Comparison of ENCODE assay signal across 8 cellular contexts in the genomic region with DNA sequence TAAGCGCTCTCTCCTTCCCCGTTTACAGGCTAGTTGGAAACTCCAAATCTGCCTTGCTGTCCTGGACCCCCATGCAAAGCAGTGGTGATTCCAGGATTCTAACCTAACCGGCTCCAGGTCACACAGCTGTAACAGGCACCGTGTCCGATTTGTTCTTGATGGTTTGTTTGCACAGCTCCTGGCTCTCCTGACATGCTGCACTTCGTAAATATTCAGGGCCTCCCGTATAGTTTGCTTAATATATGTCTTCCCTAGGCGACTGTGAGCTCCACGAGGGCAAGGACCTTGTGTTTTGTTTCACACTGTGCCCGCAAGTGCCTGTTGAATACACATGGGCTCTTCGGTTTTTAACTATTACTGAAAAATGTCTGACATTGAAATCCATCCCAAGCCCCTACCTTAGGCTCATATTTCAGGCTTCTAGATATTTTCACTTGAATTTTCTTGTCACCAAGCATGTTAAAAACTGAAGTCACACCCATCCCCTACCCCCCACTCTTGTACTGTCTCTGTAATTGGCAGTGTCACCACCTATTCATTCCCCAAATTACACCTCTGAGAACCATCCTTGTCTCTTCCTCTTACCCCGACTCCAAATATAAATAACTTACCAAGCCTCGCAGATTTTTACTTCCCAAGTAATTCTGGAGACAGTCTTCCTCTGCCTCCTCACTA. TPM values are rescaled to one million over a fixed set of nuclear protein-coding genes. Genes with fewer than 3 reads are reported as not detected.
DNase-seq lines count a peak whose midpoint lies in the region; ATAC-seq and TF ChIP-seq lines count a peak whose summit lies in the region.

No MANE protein-coding gene starts in this region.

- no peak for TF ChIP-seq CTCF in esophagus muscularis mucosa (IDR thresholded peaks at IDR 0.05)

- WGBS in esophagus muscularis mucosa, result 19% methylated on average over 13 of the region's 13 CpGs

- H3K27ac ChIP-seq in esophagus muscularis mucosa (replicated peaks in 1 of 4) (peak overlapping the region; percentile 90 to 96 (median 95)), skeletal muscle tissue (ENCODE audit: low read depth, low read length) (peak overlapping the region; percentile 94)

- TF ChIP-seq EP300 in esophagus muscularis mucosa (IDR thresholded peaks at IDR 0.05), result no peak

- TF ChIP-seq POLR2A in esophagus muscularis mucosa (IDR thresholded peaks at IDR 0.05; ENCODE audit: low read depth), result no peak

- no peaks in the 10 kb centered on the region for H3K36me3 ChIP-seq in H7 (replicated peaks; ENCODE audit: control insufficient read depth, insufficient read depth, low read length)
- H3K36me3 ChIP-seq in esophagus muscularis mucosa, result no peaks in the 10 kb centered on the region
- no peaks in the 10 kb centered on the region for H3K36me3 ChIP-seq in skeletal muscle tissue (ENCODE audit: control insufficient read depth in 3 of 3, insufficient read depth in 3 of 3, low read length in 3 of 3)

- H3K27me3 ChIP-seq in H7 (ENCODE audit: control insufficient read depth, insufficient read depth, low read length) (no peaks in the 10 kb centered on the region), esophagus muscularis mucosa (no peaks in the 10 kb centered on the region), skeletal muscle tissue (ENCODE audit: control insufficient read depth in 3 of 3, insufficient read depth in 3 of 3, low read length in 3 of 3) (no peaks in the 10 kb centered on the region)

- peak overlapping the region; percentile 95 to 98 (median 98) for H3K9ac ChIP-seq in skeletal muscle tissue (ENCODE audit: low read depth in 1 of 3, low read length in 3 of 3)

- no peak for DNase-seq in H7
- peak; percentile 91 for DNase-seq in NCI-H510A treated with DMSO at 0.1 percent for 48 hours (lab: John Stamatoyannopoulos, UW)
- DNase-seq in esophagus muscularis mucosa (ENCODE audit: extremely low spot score), result peak; percentile 92
- DNase-seq in cerebellum (ENCODE audit: low spot score), result no peak
- DNase-seq in stimulated activated CD4-positive, alpha-beta T cell treated with anti-CD3 and anti-CD28 coated beads, Interleukin-2, amount 100 ng/mL, for 48 hours, result no peak
- no peak for DNase-seq in putamen (ENCODE audit: low spot score)

- intact Hi-C loops in esophagus muscularis mucosa (cut with DNase I), result no loop called here

- no peak for ATAC-seq in HG03460 (IDR thresholded peaks at IDR 0.05; ENCODE audit: unreplicated experiment)

- H3K4me3 ChIP-seq in H7 (ENCODE audit: insufficient read depth, low read depth, low read length) (peak overlapping the region; percentile 97), esophagus muscularis mucosa (peak overlapping the region; percentile 83 to 91 (median 87)), skeletal muscle tissue (ENCODE audit: low read length in 3 of 3) (peak overlapping the region; percentile 84 to 89 (median 89))

- peaks cover 28 to 54% (median 49%) of the 10 kb centered on the region in 4 donors for H3K4me1 ChIP-seq in esophagus muscularis mucosa
- H3K4me1 ChIP-seq in skeletal muscle tissue (ENCODE audit: control insufficient read depth in 3 of 3, insufficient read depth in 3 of 3, low read length in 3 of 3), result peaks cover 11 to 33% (median 30%) of the 10 kb centered on the region in 3 donors

- no peaks in the 10 kb centered on the region for H3K9me3 ChIP-seq in esophagus muscularis mucosa
- no peaks in the 10 kb centered on the region for H3K9me3 ChIP-seq in skeletal muscle tissue (ENCODE audit: control insufficient read depth in 3 of 3, low read length in 3 of 3)

RNA-seq across cellular contexts. Expression of a gene that starts 1.0 kb away (rescaled TPM):
- 35.7 and 36.2 TPM in 2 replicates for total RNA-seq in H7 (2014; rRNA removed; shearing (Covaris generic))
- 100 to 1,000 TPM in 1 of 4 donors, 10 to 100 TPM in 3; 73.7 to 113 (median 93.1) TPM for total RNA-seq in esophagus muscularis mucosa
- total RNA-seq in skeletal muscle tissue, result 80.4 TPM
- total RNA-seq in cerebellum, result 124 TPM

Comparison
In these comparisons a context has a peak if more than half of its experiments do, and no peak if none do; other contexts are left out.
1. DNase-seq: peak in NCI-H510A treated with DMSO at 0.1 percent for 48 hours (single experiment) and esophagus muscularis mucosa (single experiment); none in H7 (single experiment), cerebellum (single experiment), stimulated activated CD4-positive, alpha-beta T cell treated with anti-CD3 and anti-CD28 coated beads, Interleukin-2, amount 100 ng/mL, for 48 hours (0 of 2) and putamen (single experiment).
2. Peak in every context shown above with its lines, with median percentiles within 50 percentile points of each other: H3K4me3 ChIP-seq.